ENCODE assay signal across 23 cellular contexts in the genomic region with DNA sequence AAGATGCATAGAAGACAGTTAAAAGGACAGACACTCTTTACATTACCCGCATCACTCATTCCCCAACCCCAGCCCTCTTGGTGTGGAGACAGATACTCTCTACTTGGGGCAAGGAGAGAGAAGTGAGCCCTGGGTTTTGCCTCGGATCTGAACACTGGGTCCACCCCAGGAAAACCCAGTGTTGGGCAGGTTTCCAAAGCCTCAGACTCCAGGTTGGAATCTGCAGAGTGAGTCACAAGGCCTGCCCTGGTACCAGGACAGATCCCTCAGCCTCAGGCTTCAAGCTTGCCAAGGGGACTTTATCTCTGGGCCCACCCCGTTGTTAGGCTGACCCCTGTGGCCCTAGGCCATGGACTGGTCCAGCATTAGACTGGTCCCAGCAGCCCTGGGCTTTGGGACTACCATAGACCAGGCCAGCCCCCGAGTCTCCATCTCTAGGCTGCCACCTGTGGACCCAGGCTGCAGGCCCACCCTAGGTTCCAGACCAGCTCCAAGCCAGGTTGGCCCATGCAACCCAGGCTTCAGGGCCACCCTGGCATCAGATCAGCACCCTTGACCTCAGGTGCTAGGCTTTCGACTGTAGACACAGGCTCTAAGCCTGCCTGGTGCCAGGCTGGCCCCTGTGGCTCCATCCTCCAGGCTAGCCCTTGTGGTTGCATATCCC.
DNase-seq lines count a peak whose midpoint lies in the region; ATAC-seq and TF ChIP-seq lines count a peak whose summit lies in the region.
"Had no signal": no experiment of that assay in that cellular context is flagged by ENCODE, and none has a peak within 500 bp of the region (broad histone marks: within the 10 kb centered on the region; RNA-seq: fewer than 3 reads in every experiment).

No MANE protein-coding gene starts in this region.

- in situ Hi-C loops in astrocyte of the cerebellum (cut with HindIII; ENCODE audit: low sequenced_read_pairs), result no loop called here

- no peak for ATAC-seq in GM18909 (IDR thresholded peaks at IDR 0.05; ENCODE audit: poor library complexity, unreplicated experiment)
- ATAC-seq: heart left ventricle, Panc1 had no signal

- no peak overlapping the region for H3K4me3 ChIP-seq in astrocyte of the cerebellum (ENCODE audit: low read depth, low read length)
- H3K4me3 ChIP-seq: ascending aorta, esophagus muscularis mucosa, heart left ventricle, sigmoid colon, SJSA1 had no signal

- H3K4me1 Mint-ChIP-seq in HFFc6 (ENCODE audit: low read depth), result peaks cover 32% of the 10 kb centered on the region
- H3K4me1 Mint-ChIP-seq: activated naive CD4-positive, alpha-beta T cell treated with anti-CD3 and anti-CD28 coated beads, Interleukin-2, amount 10 ng/mL, durations not matched to agents 7 days and 5 days; nephron had no signal

- peaks cover 1% of the 10 kb centered on the region; the same call in 1 of the 2 replicates for H3K27me3 Mint-ChIP-seq in HFFc6 (ENCODE audit: insufficient read depth)
- H3K27me3 Mint-ChIP-seq: activated naive CD4-positive, alpha-beta T cell treated with anti-CD3 and anti-CD28 coated beads, Interleukin-2, amount 10 ng/mL, durations not matched to agents 7 days and 5 days had no signal

- H3K36me3 Mint-ChIP-seq in HFFc6 (ENCODE audit: low read depth), result peaks cover 6% of the 10 kb centered on the region
- H3K36me3 Mint-ChIP-seq: activated naive CD4-positive, alpha-beta T cell treated with anti-CD3 and anti-CD28 coated beads, Interleukin-2, amount 10 ng/mL, durations not matched to agents 7 days and 5 days had no signal

- peak overlapping the region; percentile 62; the same call in 1 of the 2 replicates for H3K27ac Mint-ChIP-seq in HFFc6
- H3K27ac Mint-ChIP-seq: activated naive CD4-positive, alpha-beta T cell treated with anti-CD3 and anti-CD28 coated beads, Interleukin-2, amount 10 ng/mL, durations not matched to agents 7 days and 5 days; nephron; T-helper 1 cell treated with Interleukin-12 subunit alpha and Interleukin-12 subunit beta and Interleukin-4 antibody, amounts not matched to agents 30 μg/mL and 1 μg/mL, for 36 hours had no signal

- peaks cover 10% of the 10 kb centered on the region for H3K9me3 Mint-ChIP-seq in HFFc6

- TF ChIP-seq CTCF in HFFc6 (IDR thresholded peaks at IDR 0.05) (no peak), astrocyte of the cerebellum (IDR thresholded peaks at IDR 0.05; ENCODE audit: low read depth, low read length, missing control alignments) (no peak)

- H3K4me3 Mint-ChIP-seq in HFFc6, result no peak overlapping the region
- H3K4me3 Mint-ChIP-seq: activated naive CD4-positive, alpha-beta T cell treated with anti-CD3 and anti-CD28 coated beads, Interleukin-2, amount 10 ng/mL, durations not matched to agents 7 days and 5 days; nephron; T-helper 1 cell treated with Interleukin-12 subunit alpha and Interleukin-12 subunit beta and Interleukin-4 antibody, amounts not matched to agents 30 μg/mL and 1 μg/mL, for 36 hours had no signal

- DNase-seq in A172 (ENCODE audit: low spot score) (peak; percentile 37), HFFc6 (peak; percentile 12), astrocyte of the cerebellum (ENCODE audit: low read depth) (peak; percentile 24), iris pigment epithelial cell (ENCODE audit: low read depth) (peak; percentile 26), dermis blood vessel endothelial cell (no peak), HPDE6-E6E7 (ENCODE audit: extremely low spot score) (no peak), nucleus accumbens (lab: John Stamatoyannopoulos, UW) (no peak)
- DNase-seq: activated CD4-positive, alpha-beta T cell treated with anti-CD3 and anti-CD28 coated beads for 48 hours; activated naive CD4-positive, alpha-beta T cell treated with anti-CD3 and anti-CD28 coated beads, Interleukin-2, amount 10 ng/mL, durations not matched to agents 7 days and 5 days; effector memory CD4-positive, alpha-beta T cell; heart left ventricle; NCI-H1105; NCI-H2081 treated with DMSO at 0.1 percent for 48 hours; NCI-H524; NK-92 treated with Interleukin-12 subunit alpha and Interleukin-12 subunit beta, amount 100 ng/mL, for 24 hours; sigmoid colon had no signal

Comparison
In these comparisons a context has a peak if more than half of its experiments do, and no peak if none do; other contexts are left out.
1. DNase-seq: peak in A172 (single experiment), HFFc6 (single experiment), astrocyte of the cerebellum (single experiment) and iris pigment epithelial cell (single experiment); none in dermis blood vessel endothelial cell (single experiment), HPDE6-E6E7 (single experiment) and nucleus accumbens (0 of 56).